Comparison of ENCODE assay signal across 23 cellular contexts in genomic region chr10:43821103-43821502, GRCh38.
DNase-seq lines count a peak whose midpoint lies in the region; TF ChIP-seq lines count a peak whose summit lies in the region.
"Had no signal": no experiment of that assay in that cellular context is flagged by ENCODE, and none has a peak within 500 bp of the region (broad histone marks: within the 10 kb centered on the region; RNA-seq: fewer than 3 reads in every experiment).

No MANE protein-coding gene starts in this region.

- H3K27me3 ChIP-seq in BLaER1 (no peaks in the 10 kb centered on the region), ascending aorta (no peaks in the 10 kb centered on the region), trophoblast cell (ENCODE audit: insufficient read depth, low read length) (no peaks in the 10 kb centered on the region), osteoblast (ENCODE audit: insufficient read depth, low read length) (no peaks in the 10 kb centered on the region)

- H3K36me3 ChIP-seq in BLaER1 = no peaks in the 10 kb centered on the region
- no peaks in the 10 kb centered on the region for H3K36me3 ChIP-seq in ascending aorta
- no peaks in the 10 kb centered on the region for H3K36me3 ChIP-seq in trophoblast cell (ENCODE audit: control insufficient read depth in 1 of 2, insufficient read depth in 2 of 2, low read length in 2 of 2)
- no peaks in the 10 kb centered on the region for H3K36me3 ChIP-seq in osteoblast (ENCODE audit: insufficient read depth, low read length)

- no peak overlapping the region for H3K4ac ChIP-seq in trophoblast cell (ENCODE audit: low read depth, low read length)

- no CpG with 5 or more reads among the region's 2 CpGs for WGBS in trophoblast cell (ENCODE audit: extremely low coverage, insufficient coverage, insufficient read length)

- no peak overlapping the region for H4K12ac ChIP-seq in trophoblast cell (ENCODE audit: low read depth, low read length)

- H4K8ac ChIP-seq in trophoblast cell (ENCODE audit: low read depth, low read length) = no peak overlapping the region

- H2AK5ac ChIP-seq in trophoblast cell (ENCODE audit: low read length) = peak overlapping the region; percentile 1

- no peak overlapping the region for H3K23ac ChIP-seq in trophoblast cell (ENCODE audit: low read length)

- no peak overlapping the region for H2BK120ac ChIP-seq in trophoblast cell (ENCODE audit: insufficient read depth, low read length, poor library complexity)

- H2BK5ac ChIP-seq in trophoblast cell (ENCODE audit: low read depth, low read length, poor library complexity) = no peak overlapping the region

- TF ChIP-seq CTCF in ascending aorta (IDR thresholded peaks at IDR 0.05) (no peak), osteoblast (IDR thresholded peaks at IDR 0.05; ENCODE audit: extremely low read depth, low read depth, low read length) (no peak)

- H3K9ac ChIP-seq in BLaER1 = no peak overlapping the region
- H3K9ac ChIP-seq in trophoblast cell (ENCODE audit: low read length) = no peak overlapping the region

- intact Hi-C loops in ascending aorta (cut with DNase I) = loop anchor here (5.0 kb wide), 1 partner anchor 1151 kb away; no protein-coding TSS in a partner anchor

- H3K79me2 ChIP-seq in trophoblast cell (ENCODE audit: control insufficient read depth, insufficient read depth, low read length, poor library complexity) (peaks cover 5% of the 10 kb centered on the region), osteoblast (ENCODE audit: insufficient read depth, low read length) (no peaks in the 10 kb centered on the region)

- H3K4me1 ChIP-seq in BLaER1 (peaks cover 42% of the 10 kb centered on the region), ascending aorta (peaks cover 13 to 47% of the 10 kb centered on the region in 2 donors), trophoblast cell (ENCODE audit: control insufficient read depth in 1 of 2, insufficient read depth in 2 of 2, low read length in 2 of 2) (peaks cover 8 to 9% of the 10 kb centered on the region in 2 experiments), osteoblast (ENCODE audit: insufficient read depth, low read length) (peaks cover 63% of the 10 kb centered on the region)
- H3K4me1 ChIP-seq: Caco-2 had no signal

- H3K18ac ChIP-seq in trophoblast cell (ENCODE audit: low read length) = no peak overlapping the region

- H4K20me1 ChIP-seq in BLaER1 = no peaks in the 10 kb centered on the region
- H4K20me1 ChIP-seq in osteoblast (ENCODE audit: insufficient read depth, low read length) = no peaks in the 10 kb centered on the region

- H2BK12ac ChIP-seq in trophoblast cell (ENCODE audit: low read length) = peak overlapping the region; percentile 38

- H3K9me3 ChIP-seq in BLaER1 (no peaks in the 10 kb centered on the region; the same call in none of the 2 replicates), ascending aorta (no peaks in the 10 kb centered on the region), trophoblast cell (ENCODE audit: insufficient read depth, low read depth, low read length) (no peaks in the 10 kb centered on the region), osteoblast (ENCODE audit: low read depth, low read length) (no peaks in the 10 kb centered on the region)
- H3K9me3 ChIP-seq: Caco-2 had no signal

- H4K91ac ChIP-seq in trophoblast cell (ENCODE audit: low read depth, low read length) = peak overlapping the region; percentile 59

- H3K27ac ChIP-seq in BLaER1 (no peak overlapping the region), ascending aorta (peak overlapping the region; percentile 88), trophoblast cell (ENCODE audit: low read depth, low read length) (no peak overlapping the region), osteoblast (ENCODE audit: low read depth, low read length) (no peak overlapping the region)
- H3K27ac ChIP-seq: SK-N-MC had no signal

- DNase-seq in NCI-H748 (lab: John Stamatoyannopoulos, UW; ENCODE audit: unreplicated experiment) (peak; percentile 23), NCI-H748 treated with DMSO at 0.1 percent for 48 hours (lab: John Stamatoyannopoulos, UW) (no peak), ascending aorta (ENCODE audit: low spot score in 2 of 2) (no peak), trophoblast cell (no peak), dedifferentiated amniotic fluid mesenchymal stem cell (ENCODE audit: extremely low spot score) (no peak), osteoblast (ENCODE audit: insufficient read length, low spot score, missing footprints) (no peak), T-helper 1 cell (no peak)
- DNase-seq: 8988T; Caco-2; CD4-positive, alpha-beta T cell; DMS53; EL; GOT3; NCI-H1092 treated with DMSO at 0.1 percent for 48 hours; NCI-H146; NCI-H2029 treated with DMSO at 0.1 percent for 48 hours; NCI-H2171; NCI-H446 treated with DMSO at 0.1 percent for 48 hours; NCI-H774; SHP77 had no signal

- peaks cover 30% of the 10 kb centered on the region for H3K79me1 ChIP-seq in trophoblast cell (ENCODE audit: low read length)

- peak overlapping the region; percentile 1 for H3K14ac ChIP-seq in trophoblast cell (ENCODE audit: low read length)

- H2AFZ ChIP-seq in trophoblast cell (ENCODE audit: insufficient read depth, low read length, poor library complexity) = peak overlapping the region; percentile 3
- no peak overlapping the region for H2AFZ ChIP-seq in osteoblast (ENCODE audit: low read length)

- H3K4me2 ChIP-seq in BLaER1 (peak overlapping the region; percentile 51), trophoblast cell (ENCODE audit: low read length) (no peak overlapping the region), osteoblast (ENCODE audit: insufficient read depth, low read length) (no peak overlapping the region)

- no peak overlapping the region for H3K4me3 ChIP-seq in BLaER1
- no peak overlapping the region for H3K4me3 ChIP-seq in ascending aorta
- no peak overlapping the region for H3K4me3 ChIP-seq in trophoblast cell (ENCODE audit: low read depth, low read length)
- no peak overlapping the region for H3K4me3 ChIP-seq in osteoblast (ENCODE audit: insufficient read depth, low read length)
- H3K4me3 ChIP-seq: GM12878, SK-N-MC had no signal

Comparison
In these comparisons a context has a peak if more than half of its experiments do, and no peak if none do; other contexts are left out.
1. H3K27ac ChIP-seq: peak in ascending aorta (2 of 2); none in BLaER1 (single experiment), trophoblast cell (single experiment) and osteoblast (single experiment).